ENCODE assay signal across 9 cellular contexts in the genomic region with DNA sequence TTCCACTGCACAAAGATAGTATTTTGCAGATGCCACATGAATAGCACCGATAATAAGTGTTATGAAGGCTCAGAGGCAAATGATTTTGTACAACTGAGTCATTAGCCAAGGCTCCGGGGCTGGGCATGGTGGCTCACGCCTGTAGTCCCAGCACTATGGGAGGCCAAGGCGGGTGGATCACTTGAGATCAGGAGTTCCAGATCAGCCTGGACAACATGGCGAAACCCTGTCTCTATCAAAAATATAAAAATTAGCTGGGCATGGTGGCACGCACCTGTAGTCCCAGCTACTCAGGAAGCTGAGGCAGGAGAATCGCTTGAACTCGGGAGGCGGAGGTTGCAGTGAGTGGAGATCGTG. TPM values are rescaled to one million over a fixed set of nuclear protein-coding genes. Genes with fewer than 3 reads are reported as not detected.
DNase-seq lines count a peak whose midpoint lies in the region; ATAC-seq and TF ChIP-seq lines count a peak whose summit lies in the region.
"Not testable (repeated sequence)": the region's sequence is repeated elsewhere in the genome, so short reads cannot be mapped to it uniquely, and the experiment has no call there.
"Had no signal": no experiment of that assay in that cellular context is flagged by ENCODE, and none has a peak within 500 bp of the region (broad histone marks: within the 10 kb centered on the region; RNA-seq: fewer than 3 reads in every experiment).

No MANE protein-coding gene starts in this region.

- peak overlapping the region in 1 of 6 donors; percentile 53 for H3K27ac Mint-ChIP-seq in immature natural killer cell

- H3K9ac ChIP-seq in muscle layer of colon (ENCODE audit: low read length), result not testable (repeated sequence)

- not testable (repeated sequence) for ATAC-seq in body of pancreas, gastrocnemius medialis

- peaks cover 24% of the 10 kb centered on the region for H3K4me1 ChIP-seq in SJSA1 (replicated peaks)
- H3K4me1 ChIP-seq in body of pancreas, result peaks cover 46% of the 10 kb centered on the region
- peaks cover 34% of the 10 kb centered on the region for H3K4me1 ChIP-seq in muscle layer of colon (ENCODE audit: insufficient read depth, low read length)
- H3K4me1 ChIP-seq in gastrocnemius medialis, result peaks cover 16 to 30% of the 10 kb centered on the region in 2 donors
- peaks cover 0 to 25% of the 10 kb centered on the region in 2 donors for H3K4me1 ChIP-seq in thyroid gland

- not testable (repeated sequence) for H3K36me3 Mint-ChIP-seq in immature natural killer cell

- peak overlapping the region in 3 of 5 donors; percentile 24 to 74 (median 60) for H3K4me3 Mint-ChIP-seq in immature natural killer cell

- WGBS in body of pancreas, 2 donors, result 95% methylated on average over 10 of the region's 10 CpGs
- WGBS in thyroid gland, 2 donors, result 87 to 88% methylated on average over 10 of the region's 10 CpGs

- H3K27me3 Mint-ChIP-seq in immature natural killer cell (ENCODE audit: low read depth in 3 of 3), result not testable (repeated sequence)

- in situ Hi-C loops in gastrocnemius medialis (cut with MboI; ENCODE audit: low sequenced_read_pairs in 4 of 4), result not testable (repeated sequence)

- peaks cover 14 to 15% of the 10 kb centered on the region in 2 donors for H3K4me1 Mint-ChIP-seq in immature natural killer cell

- H3K4me3 ChIP-seq in AG10803 (ENCODE audit: low read length), result peak overlapping the region; percentile 35
- H3K4me3 ChIP-seq in SJSA1; body of pancreas; muscle layer of colon (ENCODE audit: low read depth in 1 of 2, low read length in 2 of 2); gastrocnemius medialis; thyroid gland (replicated peaks in 1 of 3): not testable (repeated sequence)

- not testable (repeated sequence) for H3K9me3 ChIP-seq in SJSA1 (replicated peaks); body of pancreas; muscle layer of colon (ENCODE audit: low read length); gastrocnemius medialis; thyroid gland

- not testable (repeated sequence) for DNase-seq in AG10803 (ENCODE audit: low read depth); SJSA1 (ENCODE audit: low read depth in 1 of 2, low spot score in 2 of 2); body of pancreas; epithelial cell of prostate (ENCODE audit: low read depth, low spot score); immature natural killer cell; gastrocnemius medialis; thyroid gland

- not testable (repeated sequence) for H3K36me3 ChIP-seq in SJSA1; body of pancreas (replicated peaks in 1 of 2; ENCODE audit: insufficient read depth in 1 of 2, low read depth in 2 of 2); muscle layer of colon (ENCODE audit: insufficient read depth, low read length); gastrocnemius medialis; thyroid gland

- TF ChIP-seq POLR2A in body of pancreas (IDR thresholded peaks at IDR 0.05); gastrocnemius medialis (IDR thresholded peaks at IDR 0.05); thyroid gland (IDR thresholded peaks at IDR 0.05): not testable (repeated sequence)

- not testable (repeated sequence) for H3K27me3 ChIP-seq in SJSA1 (replicated peaks); body of pancreas; muscle layer of colon (ENCODE audit: control insufficient read depth in 1 of 2, insufficient read depth in 2 of 2, low read length in 2 of 2); gastrocnemius medialis; thyroid gland

- H3K27ac ChIP-seq in SJSA1 (peak overlapping the region; percentile 63), body of pancreas (peak overlapping the region in 3 of 4 donors; percentile 93 to 99 (median 95)), epithelial cell of prostate (peak overlapping the region; percentile 62), muscle layer of colon (ENCODE audit: low read depth, low read length) (peak overlapping the region; percentile 29), gastrocnemius medialis (peak overlapping the region; percentile 69 to 74 (median 72)), thyroid gland (peak overlapping the region; percentile 50 to 83 (median 73))

- intact Hi-C loops in body of pancreas (cut with DNase I); gastrocnemius medialis (cut with DNase I; ENCODE audit: low total_unique reads); thyroid gland (cut with DNase I): not testable (repeated sequence)

- H3K9me3 Mint-ChIP-seq in immature natural killer cell, result not testable (repeated sequence)

- not testable (repeated sequence) for TF ChIP-seq CTCF in AG10803 (conservative IDR thresholded peaks at IDR 0.05; ENCODE audit: low read length); body of pancreas (IDR thresholded peaks at IDR 0.05); gastrocnemius medialis (IDR thresholded peaks at IDR 0.05 in 4 of 5, conservative IDR thresholded peaks at IDR 0.05 in 1 of 5); thyroid gland (IDR thresholded peaks at IDR 0.05)

RNA-seq across cellular contexts. Expression of gene IL15RA, which starts 30.9 kb away (rescaled TPM):
- total RNA-seq in SJSA1 (2014; rRNA removed; shearing (Covaris generic)), result 1.1 and 1.8 TPM in 2 replicates
- total RNA-seq in body of pancreas, result 10 to 100 TPM; 14.3 to 15.5 TPM
- 10 to 100 TPM in 2 of 3 donors, 1 to 10 TPM in 1; 7.4 to 22.6 (median 14.4) TPM for polyA plus RNA-seq in immature natural killer cell
- total RNA-seq in gastrocnemius medialis, result 10 to 100 TPM; 13.1 to 17.6 (median 15.6) TPM
- 10 to 100 TPM; 10.6 to 34.3 (median 22.8) TPM for total RNA-seq in thyroid gland
- total RNA-seq: frontal cortex had no signal

RNA-seq across cellular contexts. Expression of gene FBH1, which starts 56.4 kb away (rescaled TPM):
- total RNA-seq in SJSA1 (2014; rRNA removed; shearing (Covaris generic)), result 59.3 and 93.3 TPM in 2 replicates
- total RNA-seq in body of pancreas, result 10 to 100 TPM; 30.9 to 63.6 TPM
- polyA plus RNA-seq in immature natural killer cell, result 10 to 100 TPM; 32.6 to 60.6 (median 46.8) TPM
- 10 to 100 TPM; 62.6 to 96.9 (median 68.2) TPM for total RNA-seq in gastrocnemius medialis
- total RNA-seq in thyroid gland, result 100 to 1,000 TPM in 1 of 4 donors, 10 to 100 TPM in 3; 88.3 to 100 (median 94.8) TPM

RNA-seq across cellular contexts. Expression of gene ANKRD16, which starts 56.7 kb away (rescaled TPM):
- total RNA-seq in SJSA1 (2014; rRNA removed; shearing (Covaris generic)), result 3.5 and 7.7 TPM in 2 replicates
- 10 to 100 TPM in 1 of 2 donors, 1 to 10 TPM in 1; 9.9 to 13.0 TPM for total RNA-seq in body of pancreas
- polyA plus RNA-seq in immature natural killer cell, result 1 to 10 TPM; 3.2 to 5.0 (median 3.2) TPM
- 1 to 10 TPM; 1.4 to 5.4 (median 3.8) TPM for total RNA-seq in gastrocnemius medialis
- total RNA-seq in thyroid gland, result 10 to 100 TPM in 3 of 4 donors, 1 to 10 TPM in 1; 8.0 to 19.8 (median 13.1) TPM

Comparison
In these comparisons a context has a peak if more than half of its experiments do, and no peak if none do; other contexts are left out.
1. H3K27ac ChIP-seq: peak in every context shown above with its lines; median percentile 95 in body of pancreas; 73 in thyroid gland; 72 in gastrocnemius medialis; 63 in SJSA1; 62 in epithelial cell of prostate; 29 in muscle layer of colon.